ENCODE assay signal across 8 cellular contexts in genomic region chr19:53538378-53539109, GRCh38. TPM values are rescaled to one million over a fixed set of nuclear protein-coding genes. Genes with fewer than 3 reads are reported as not detected.
DNase-seq lines count a peak whose midpoint lies in the region; ATAC-seq, FAIRE-seq and TF ChIP-seq lines count a peak whose summit lies in the region.

No MANE protein-coding gene starts in this region.

- H3K27ac Mint-ChIP-seq in activated CD4-positive, alpha-beta T cell treated with anti-CD3 and anti-CD28 coated beads for 36 hours: peak overlapping the region; percentile 98
- H3K27ac Mint-ChIP-seq in endothelial cell (ENCODE audit: unreplicated experiment): no peak overlapping the region
- peak overlapping the region; percentile 41 to 95 (median 93) for H3K27ac Mint-ChIP-seq in nephron

- peaks cover 17% of the 10 kb centered on the region for H3K4me1 ChIP-seq in PC-9 (replicated peaks; ENCODE audit: insufficient read depth)

- no peak overlapping the region for H3K27ac ChIP-seq in PC-9

- POLR2A ChIA-PET in activated CD4-positive, alpha-beta T cell treated with anti-CD3 and anti-CD28 coated beads for 36 hours (lab: Charles Lee): no interaction called here
- POLR2A ChIA-PET in PC-9 (lab: Charles Lee; ENCODE audit: unreplicated experiment): no interaction called here

- H2AFZ ChIP-seq in PC-9: peak overlapping the region; percentile 62

- peak overlapping the region; percentile 95 for H3K4me3 Mint-ChIP-seq in activated CD4-positive, alpha-beta T cell treated with anti-CD3 and anti-CD28 coated beads for 36 hours
- H3K4me3 Mint-ChIP-seq in endothelial cell (ENCODE audit: unreplicated experiment): peak overlapping the region; percentile 97
- H3K4me3 Mint-ChIP-seq in nephron: peak overlapping the region; percentile 95 to 99 (median 99)

- peaks cover 4% of the 10 kb centered on the region for H3K9me3 Mint-ChIP-seq in activated CD4-positive, alpha-beta T cell treated with anti-CD3 and anti-CD28 coated beads for 36 hours (ENCODE audit: low read depth)
- H3K9me3 Mint-ChIP-seq in endothelial cell (ENCODE audit: unreplicated experiment) (no peaks in the 10 kb centered on the region), nephron (no peaks in the 10 kb centered on the region)

- CTCF ChIA-PET in activated CD4-positive, alpha-beta T cell treated with anti-CD3 and anti-CD28 coated beads for 36 hours (lab: Charles Lee): no interaction called here
- CTCF ChIA-PET in PC-9 (lab: Charles Lee): no interaction called here

- H4K20me1 ChIP-seq in PC-9 (ENCODE audit: insufficient read depth): no peaks in the 10 kb centered on the region

- H3K9me3 ChIP-seq in PC-9 (ENCODE audit: insufficient read depth, low read depth): no peaks in the 10 kb centered on the region

- no peaks in the 10 kb centered on the region for H3K79me2 ChIP-seq in PC-9 (ENCODE audit: low read depth)

- BruUV-seq in PC-9 (replicated peaks; lab: Mats Ljungman, UMichigan): no TSS peak

- peak overlapping the region; percentile 60 for H3K4me2 ChIP-seq in PC-9

- intact Hi-C loops in activated CD4-positive, alpha-beta T cell treated with anti-CD3 and anti-CD28 coated beads for 36 hours (cut with DNase I, micrococcal nuclease): loop anchor here in 1 of 2 experiments (1.0 to 5.0 kb wide), 2 partner anchors 16 to 329 kb away; partner anchors contain the start of gene MYADM
- intact Hi-C loops in PC-9 (cut with micrococcal nuclease; ENCODE audit: unreplicated experiment): no loop called here

- peak; percentile 5 for ATAC-seq in activated CD4-positive, alpha-beta T cell treated with anti-CD3 and anti-CD28 coated beads for 36 hours
- no peak for ATAC-seq in HG03469 (IDR thresholded peaks at IDR 0.05; ENCODE audit: unreplicated experiment)

- FAIRE-seq in GM19239 (lab: Jason Lieb, UNC): no peak

- peak overlapping the region; percentile 56 for H3K4me3 ChIP-seq in PC-9

- TF ChIP-seq CTCF in PC-9 (conservative IDR thresholded peaks at IDR 0.05) (no peak), endothelial cell (IDR thresholded peaks at IDR 0.05; ENCODE audit: unreplicated experiment) (no peak), nephron (IDR thresholded peaks at IDR 0.05; ENCODE audit: unreplicated experiment in 3 of 3) (no peak)

- no peaks in the 10 kb centered on the region for H3K27me3 Mint-ChIP-seq in activated CD4-positive, alpha-beta T cell treated with anti-CD3 and anti-CD28 coated beads for 36 hours
- peaks cover 5% of the 10 kb centered on the region for H3K27me3 Mint-ChIP-seq in endothelial cell (ENCODE audit: unreplicated experiment)
- H3K27me3 Mint-ChIP-seq in nephron (ENCODE audit: low read depth): no peaks in the 10 kb centered on the region

- DNase-seq in activated CD4-positive, alpha-beta T cell treated with anti-CD3 and anti-CD28 coated beads for 36 hours: peak; percentile 35
- no peak for DNase-seq in activated CD4-positive, alpha-beta T cell treated with anti-CD3 and anti-CD28 coated beads for 48 hours
- DNase-seq in PC-9 (peak in 1 of 2 experiments; percentile 12), endothelial cell (ENCODE audit: low spot score) (no peak), GM19239 (ENCODE audit: insufficient read length, low spot score) (no peak), NCI-H2081 (lab: John Stamatoyannopoulos, UW) (no peak)

- peaks cover 5% of the 10 kb centered on the region; the same call in 1 of the 2 replicates for H3F3A ChIP-seq in PC-9 (ENCODE audit: insufficient read depth, low read depth)

- H3K36me3 ChIP-seq in PC-9 (ENCODE audit: low read depth): no peaks in the 10 kb centered on the region

- H3K36me3 Mint-ChIP-seq in activated CD4-positive, alpha-beta T cell treated with anti-CD3 and anti-CD28 coated beads for 36 hours (ENCODE audit: low read depth): peaks cover 65% of the 10 kb centered on the region
- H3K36me3 Mint-ChIP-seq in endothelial cell (ENCODE audit: low read depth, unreplicated experiment) (peaks cover 5% of the 10 kb centered on the region), nephron (ENCODE audit: low read depth) (peaks cover 13% of the 10 kb centered on the region)

- H3K4me1 Mint-ChIP-seq in activated CD4-positive, alpha-beta T cell treated with anti-CD3 and anti-CD28 coated beads for 36 hours: peaks cover 34% of the 10 kb centered on the region
- H3K4me1 Mint-ChIP-seq in endothelial cell (ENCODE audit: unreplicated experiment) (peaks cover 3% of the 10 kb centered on the region), nephron (peaks cover 3% of the 10 kb centered on the region)

- no peaks in the 10 kb centered on the region for H3K27me3 ChIP-seq in PC-9 (ENCODE audit: insufficient read depth, low read depth)

- no peaks in the 10 kb centered on the region for H3K9me2 ChIP-seq in PC-9 (ENCODE audit: insufficient read depth)

RNA-seq across cellular contexts. Expression of gene ZNF331, which starts 0.6 kb away (rescaled TPM):
- total RNA-seq in activated CD4-positive, alpha-beta T cell treated with anti-CD3 and anti-CD28 coated beads for 36 hours: 10 to 100 TPM; 24.3 to 29.7 TPM
- total RNA-seq in PC-9 (2021) (39.2 and 51.6 TPM in 2 replicates), endothelial cell (ENCODE audit: unreplicated experiment) (26.6 TPM)
